ENCODE assay signal across 1 cellular context in genomic region chr20:36275441-36276189, GRCh38.
TF ChIP-seq lines count a peak whose summit lies in the region.

No MANE protein-coding gene starts in this region.

TF ChIP-seq in H1, 55 proteins besides CTCF, POLR2A, EP300 and RAD21 (continued from another document):
- no peak for TF ChIP-seq PHF8 (conservative IDR thresholded peaks at IDR 0.05; ENCODE audit: low read depth, low read length)
- no peak for TF ChIP-seq ZNF274 (IDR thresholded peaks at IDR 0.05; ENCODE audit: borderline replicate concordance, extremely low read depth, low read length)
- no peak for TF ChIP-seq MAFK (IDR thresholded peaks at IDR 0.05; ENCODE audit: low read depth, low read length)
- no peak for TF ChIP-seq EZH2 (IDR thresholded peaks at IDR 0.05; ENCODE audit: low read depth, low read length, severe bottlenecking)
- TF ChIP-seq TAF1 (IDR thresholded peaks at IDR 0.05; ENCODE audit: low read depth, low read length), result no peak
- no peak for TF ChIP-seq BRCA1 (IDR thresholded peaks at IDR 0.05; ENCODE audit: low read depth, low read length)
TF ChIP-seq in H1: peak in this region for 0.
